Comparison of ENCODE assay signal across 20 cellular contexts in the genomic region with DNA sequence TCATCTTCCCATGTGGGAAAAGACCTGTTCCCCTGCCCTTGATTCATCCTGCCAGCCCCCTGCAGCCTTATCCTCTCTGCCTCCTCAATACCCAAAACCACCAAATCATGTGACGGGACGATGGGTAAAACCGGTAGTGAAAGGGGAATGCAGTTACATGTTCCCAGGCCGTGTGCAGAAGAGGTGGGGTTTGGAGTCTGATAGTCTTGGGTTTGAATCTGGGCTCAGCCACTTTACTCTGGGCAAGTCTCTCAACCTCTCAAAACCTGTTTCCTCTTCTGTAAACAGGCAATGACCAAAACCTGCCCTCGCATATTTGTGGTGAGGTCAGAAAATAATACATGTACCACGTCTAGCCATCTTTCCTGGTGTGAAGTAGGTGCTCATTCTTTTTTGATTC.
DNase-seq lines count a peak whose midpoint lies in the region; ATAC-seq and TF ChIP-seq lines count a peak whose summit lies in the region.
"Had no signal": no experiment of that assay in that cellular context is flagged by ENCODE, and none has a peak within 500 bp of the region (broad histone marks: within the 10 kb centered on the region; RNA-seq: fewer than 3 reads in every experiment).

No MANE protein-coding gene starts in this region.

- no peak overlapping the region for H3K27ac ChIP-seq in CD8-positive, alpha-beta memory T cell (ENCODE audit: low read depth, low read length)
- H3K27ac ChIP-seq in MM.1S (ENCODE audit: low read length) (peak overlapping the region; percentile 17; the same call in 1 of the 2 replicates), right atrium auricular region (no peak overlapping the region)
- H3K27ac ChIP-seq: ascending aorta had no signal

- peak overlapping the region in 5 of 8 donors; percentile 4 to 70 (median 40) for H3K27ac Mint-ChIP-seq in CD8-positive, alpha-beta memory T cell

- H3K9me3 ChIP-seq in CD8-positive, alpha-beta memory T cell (ENCODE audit: low read length): no peaks in the 10 kb centered on the region
- H3K9me3 ChIP-seq in MM.1S (replicated peaks; ENCODE audit: insufficient read depth, low read length) (no peaks in the 10 kb centered on the region), right atrium auricular region (no peaks in the 10 kb centered on the region)
- H3K9me3 ChIP-seq: ascending aorta had no signal

- CTCF ChIA-PET in CD8-positive, alpha-beta memory T cell (lab: Charles Lee): no interaction called here

- no peak overlapping the region for H2AFZ ChIP-seq in MM.1S (ENCODE audit: low read length)

- DNase-seq in CD8-positive, alpha-beta memory T cell: no peak
- peak; percentile 31 for DNase-seq in GM13977 (ENCODE audit: low spot score)
- peak; percentile 40 for DNase-seq in MM.1S
- DNase-seq in choroid plexus epithelial cell (ENCODE audit: low read depth): peak; percentile 58
- no peak for DNase-seq in NCI-H524 (lab: John Stamatoyannopoulos, UW)
- DNase-seq in right atrium auricular region (ENCODE audit: low spot score): no peak
- DNase-seq: activated effector memory CD4-positive, alpha-beta T cell treated with anti-CD3 and anti-CD28 coated beads, Interleukin-2, amount 50 U/mL, for 16 hours; GOT3; hippocampal formation; kidney; mesenchymal stem cell; naive thymus-derived CD4-positive, alpha-beta T cell; NCI-H1048; NCI-H2081; NCI-H510A treated with DMSO at 0.1 percent for 48 hours; SIG-M5; stimulated activated CD4-positive, alpha-beta T cell treated with anti-CD3 and anti-CD28 coated beads, Interleukin-2, amount 100 ng/mL, for 24 hours had no signal

- no peaks in the 10 kb centered on the region for H3K27me3 Mint-ChIP-seq in CD8-positive, alpha-beta memory T cell
- H3K27me3 Mint-ChIP-seq: naive thymus-derived CD4-positive, alpha-beta T cell had no signal

- H3K4me3 Mint-ChIP-seq in CD8-positive, alpha-beta memory T cell: peak overlapping the region in 1 of 7 donors; percentile 33
- H3K4me3 Mint-ChIP-seq: naive thymus-derived CD4-positive, alpha-beta T cell had no signal

- peaks cover 7 to 35% (median 19%) of the 10 kb centered on the region in 3 donors for H3K36me3 Mint-ChIP-seq in CD8-positive, alpha-beta memory T cell

- H3K4me3 ChIP-seq in CD8-positive, alpha-beta memory T cell (ENCODE audit: low read length): no peak overlapping the region
- H3K4me3 ChIP-seq in MM.1S (ENCODE audit: low read length) (no peak overlapping the region), choroid plexus epithelial cell (ENCODE audit: low read depth, low read length) (no peak overlapping the region), right atrium auricular region (no peak overlapping the region)
- H3K4me3 ChIP-seq: ascending aorta had no signal

- H3K79me2 ChIP-seq in MM.1S (ENCODE audit: low read length): peaks cover 40% of the 10 kb centered on the region

- H3K9me3 Mint-ChIP-seq in CD8-positive, alpha-beta memory T cell: no peaks in the 10 kb centered on the region

- TF ChIP-seq CTCF in GM13977 (IDR thresholded peaks at IDR 0.05; ENCODE audit: extremely low read depth, insufficient read depth, missing control alignments): no peak
- TF ChIP-seq CTCF in MM.1S (IDR thresholded peaks at IDR 0.05; ENCODE audit: low read length): no peak
- TF ChIP-seq CTCF in choroid plexus epithelial cell (conservative IDR thresholded peaks at IDR 0.05; ENCODE audit: low read depth, low read length): no peak
- TF ChIP-seq CTCF in right atrium auricular region (IDR thresholded peaks at IDR 0.05): no peak

- ATAC-seq in HG03175 (IDR thresholded peaks at IDR 0.05; ENCODE audit: unreplicated experiment) (no peak), GM19395 (IDR thresholded peaks at IDR 0.05; ENCODE audit: unreplicated experiment) (no peak)
- ATAC-seq: naive thymus-derived CD4-positive, alpha-beta T cell had no signal

- H3K4me1 ChIP-seq in CD8-positive, alpha-beta memory T cell (ENCODE audit: insufficient read depth, low read length): no peaks in the 10 kb centered on the region
- peaks cover 22% of the 10 kb centered on the region for H3K4me1 ChIP-seq in MM.1S (ENCODE audit: low read length)
- peaks cover 0 to 17% of the 10 kb centered on the region in 2 donors for H3K4me1 ChIP-seq in right atrium auricular region
- H3K4me1 ChIP-seq: ascending aorta had no signal

- peaks cover 10% of the 10 kb centered on the region; the same call in 1 of the 2 replicates for H3F3A ChIP-seq in MM.1S (ENCODE audit: insufficient read depth, low read length)

- peaks cover 36 to 53% (median 50%) of the 10 kb centered on the region in 3 donors for H3K4me1 Mint-ChIP-seq in CD8-positive, alpha-beta memory T cell

- H3K9me2 ChIP-seq in MM.1S (replicated peaks; ENCODE audit: insufficient read depth, low read length): no peaks in the 10 kb centered on the region

- H3K27me3 ChIP-seq in CD8-positive, alpha-beta memory T cell (ENCODE audit: insufficient read depth, low read length, poor library complexity, severe bottlenecking): no peaks in the 10 kb centered on the region
- no peaks in the 10 kb centered on the region for H3K27me3 ChIP-seq in MM.1S (replicated peaks; ENCODE audit: insufficient read depth, low read length)
- no peaks in the 10 kb centered on the region for H3K27me3 ChIP-seq in right atrium auricular region
- H3K27me3 ChIP-seq: ascending aorta had no signal

- H3K9ac ChIP-seq in MM.1S (ENCODE audit: low read length): no peak overlapping the region

- POLR2A ChIA-PET in CD8-positive, alpha-beta memory T cell (lab: Charles Lee): interaction anchor here (1.5 kb wide), 1 partner anchor 9 kb away, joined by 3 read pairs; no protein-coding TSS in a partner anchor

- H3K36me3 ChIP-seq in CD8-positive, alpha-beta memory T cell (ENCODE audit: insufficient read depth, low read length): no peaks in the 10 kb centered on the region
- H3K36me3 ChIP-seq in MM.1S (replicated peaks; ENCODE audit: insufficient read depth, low read length): peaks cover 6% of the 10 kb centered on the region; the same call in 1 of the 2 replicates
- H3K36me3 ChIP-seq in right atrium auricular region: no peaks in the 10 kb centered on the region
- H3K36me3 ChIP-seq: ascending aorta had no signal

- H4K20me1 ChIP-seq in MM.1S (ENCODE audit: insufficient read depth, low read length): peaks cover 5% of the 10 kb centered on the region; the same call in 1 of the 2 replicates

- no peak overlapping the region for H3K4me2 ChIP-seq in MM.1S (ENCODE audit: low read depth, low read length)

- in situ Hi-C loops in GM13977 (cut with MboI; ENCODE audit: low pct_unique_long_range_greater_than_20kb, low sequenced_read_pairs, unreplicated experiment): no loop called here

Comparison
In these comparisons a context has a peak if more than half of its experiments do, and no peak if none do; other contexts are left out.
1. DNase-seq: peak in GM13977 (single experiment), MM.1S (single experiment) and choroid plexus epithelial cell (single experiment); none in CD8-positive, alpha-beta memory T cell (0 of 5), NCI-H524 (0 of 2) and right atrium auricular region (single experiment).